Comparison of ENCODE assay signal across 17 cellular contexts in the genomic region with DNA sequence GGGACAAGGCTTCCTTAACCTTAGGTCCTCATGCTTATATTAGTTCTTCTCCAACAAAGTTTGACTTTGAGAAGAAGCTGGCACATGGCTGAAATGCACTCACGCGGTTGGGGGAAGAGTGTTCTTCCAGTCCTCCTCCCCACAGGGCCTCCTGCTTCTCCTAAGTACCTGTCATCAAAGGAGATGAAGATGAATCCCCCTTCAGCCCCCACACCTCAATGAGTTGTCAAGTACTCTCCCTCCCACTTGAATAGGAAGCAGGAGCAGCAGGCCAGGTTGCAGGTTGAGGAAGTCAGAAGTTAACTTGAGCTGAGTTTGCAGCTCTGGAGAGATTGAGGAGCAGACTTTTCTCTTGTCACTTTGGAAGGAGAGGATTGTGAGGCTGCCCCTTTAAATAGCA. TPM values are rescaled to one million over a fixed set of nuclear protein-coding genes. Genes with fewer than 3 reads are reported as not detected.
DNase-seq lines count a peak whose midpoint lies in the region; ATAC-seq lines count a peak whose summit lies in the region.
"Had no signal": no experiment of that assay in that cellular context is flagged by ENCODE, and none has a peak within 500 bp of the region (broad histone marks: within the 10 kb centered on the region; RNA-seq: fewer than 3 reads in every experiment).

No MANE protein-coding gene starts in this region.

- H3K27me3 Mint-ChIP-seq in activated naive CD8-positive, alpha-beta T cell, result no peaks in the 10 kb centered on the region
- H3K27me3 Mint-ChIP-seq in activated naive CD8-positive, alpha-beta T cell treated with anti-CD3 and anti-CD28 coated beads for 36 hours, result peaks cover 16% of the 10 kb centered on the region
- H3K27me3 Mint-ChIP-seq in T-helper 17 cell (peaks cover 16% of the 10 kb centered on the region), memory B cell (peaks cover 4% of the 10 kb centered on the region)
- peaks cover 6% of the 10 kb centered on the region for H3K27me3 Mint-ChIP-seq in activated T-cell treated with anti-CD3 and anti-CD28 coated beads, Interleukin-2, amount 50 U/mL, for 24 hours

- no peaks in the 10 kb centered on the region for H3K9me3 Mint-ChIP-seq in activated naive CD8-positive, alpha-beta T cell (ENCODE audit: low read depth)
- H3K9me3 Mint-ChIP-seq in activated naive CD8-positive, alpha-beta T cell treated with anti-CD3 and anti-CD28 coated beads for 36 hours, result no peaks in the 10 kb centered on the region
- H3K9me3 Mint-ChIP-seq in memory B cell, result no peaks in the 10 kb centered on the region
- H3K9me3 Mint-ChIP-seq in activated T-cell treated with anti-CD3 and anti-CD28 coated beads, Interleukin-2, amount 50 U/mL, for 24 hours, result no peaks in the 10 kb centered on the region
- H3K9me3 Mint-ChIP-seq: H9 had no signal

- H3K9me3 ChIP-seq in T-helper 17 cell (ENCODE audit: control insufficient read depth, low read length, poor library complexity, severe bottlenecking), result no peaks in the 10 kb centered on the region
- H3K9me3 ChIP-seq: A549 had no signal

- H3K27ac Mint-ChIP-seq in activated naive CD8-positive, alpha-beta T cell, result peak overlapping the region; percentile 64
- H3K27ac Mint-ChIP-seq in activated naive CD8-positive, alpha-beta T cell treated with anti-CD3 and anti-CD28 coated beads for 36 hours, result no peak overlapping the region
- H3K27ac Mint-ChIP-seq in T-helper 17 cell, result peak overlapping the region; percentile 54
- peak overlapping the region; percentile 87 for H3K27ac Mint-ChIP-seq in memory B cell
- H3K27ac Mint-ChIP-seq in activated T-cell treated with anti-CD3 and anti-CD28 coated beads, Interleukin-2, amount 50 U/mL, for 24 hours, result no peak overlapping the region
- H3K27ac Mint-ChIP-seq: H9 had no signal

- H3K4me1 Mint-ChIP-seq in activated naive CD8-positive, alpha-beta T cell (ENCODE audit: low read depth), result peaks cover 26% of the 10 kb centered on the region
- H3K4me1 Mint-ChIP-seq in activated naive CD8-positive, alpha-beta T cell treated with anti-CD3 and anti-CD28 coated beads for 36 hours, result peaks cover 39% of the 10 kb centered on the region
- peaks cover 25% of the 10 kb centered on the region for H3K4me1 Mint-ChIP-seq in T-helper 17 cell
- peaks cover 19% of the 10 kb centered on the region for H3K4me1 Mint-ChIP-seq in memory B cell
- peaks cover 47% of the 10 kb centered on the region for H3K4me1 Mint-ChIP-seq in activated T-cell treated with anti-CD3 and anti-CD28 coated beads, Interleukin-2, amount 50 U/mL, for 24 hours (ENCODE audit: low read depth)

- H3K4me3 Mint-ChIP-seq in activated naive CD8-positive, alpha-beta T cell, result no peak overlapping the region
- H3K4me3 Mint-ChIP-seq in activated naive CD8-positive, alpha-beta T cell treated with anti-CD3 and anti-CD28 coated beads for 36 hours, result no peak overlapping the region
- H3K4me3 Mint-ChIP-seq in T-helper 17 cell (no peak overlapping the region), memory B cell (no peak overlapping the region)
- no peak overlapping the region for H3K4me3 Mint-ChIP-seq in activated T-cell treated with anti-CD3 and anti-CD28 coated beads, Interleukin-2, amount 50 U/mL, for 24 hours
- H3K4me3 Mint-ChIP-seq: CD14-positive monocyte had no signal

- DNase-seq in activated naive CD8-positive, alpha-beta T cell treated with anti-CD3 and anti-CD28 coated beads for 36 hours, result no peak
- DNase-seq in T-helper 17 cell, result no peak
- no peak for DNase-seq in memory B cell (ENCODE audit: low spot score in 2 of 2)
- DNase-seq in central memory CD4-positive, alpha-beta T cell, result no peak
- DNase-seq in SW 1271 (lab: John Stamatoyannopoulos, UW), result no peak
- no peak for DNase-seq in activated T-cell treated with anti-CD3 and anti-CD28 coated beads, Interleukin-2, amount 50 U/mL, for 24 hours
- DNase-seq: Calu3, DMS53, H9, NCI-H1092, NCI-H146, NCI-H524 treated with DMSO at 0.1 percent for 48 hours had no signal

- ATAC-seq in T-helper 17 cell (no peak), memory B cell (ENCODE audit: low read depth) (no peak)
- ATAC-seq: A549 had no signal

- H3K36me3 Mint-ChIP-seq in activated naive CD8-positive, alpha-beta T cell, result no peaks in the 10 kb centered on the region
- peaks cover 11% of the 10 kb centered on the region for H3K36me3 Mint-ChIP-seq in activated naive CD8-positive, alpha-beta T cell treated with anti-CD3 and anti-CD28 coated beads for 36 hours
- peaks cover 9% of the 10 kb centered on the region for H3K36me3 Mint-ChIP-seq in T-helper 17 cell (ENCODE audit: low read depth)
- peaks cover 19% of the 10 kb centered on the region for H3K36me3 Mint-ChIP-seq in memory B cell
- H3K36me3 Mint-ChIP-seq in activated T-cell treated with anti-CD3 and anti-CD28 coated beads, Interleukin-2, amount 50 U/mL, for 24 hours (ENCODE audit: low read depth), result peaks cover 37% of the 10 kb centered on the region

RNA-seq across cellular contexts. Expression of gene PDE1B, which starts 2.9 kb away (rescaled TPM):
- total RNA-seq in activated naive CD8-positive, alpha-beta T cell treated with anti-CD3 and anti-CD28 coated beads for 36 hours, result 10 to 100 TPM in 1 of 2 experiments, 1 to 10 TPM in 1; 9.6 to 10.7 TPM
- 10 to 100 TPM; 11.6 to 12.5 TPM for total RNA-seq in T-helper 17 cell
- total RNA-seq: Calu3, HT-29, MCF 10A had no signal

RNA-seq across cellular contexts. Expression of gene PPP1R1A, which starts 41.9 kb away (rescaled TPM):
- total RNA-seq in activated naive CD8-positive, alpha-beta T cell treated with anti-CD3 and anti-CD28 coated beads for 36 hours, result not detected
- not detected for total RNA-seq in T-helper 17 cell
- total RNA-seq: HT-29, MCF 10A had no signal

RNA-seq across cellular contexts. Expression of gene NCKAP1L, which starts 49.0 kb away (rescaled TPM):
- 10 to 100 TPM; 72.6 to 73.1 TPM for total RNA-seq in activated naive CD8-positive, alpha-beta T cell treated with anti-CD3 and anti-CD28 coated beads for 36 hours
- total RNA-seq in T-helper 17 cell, result 100 to 1,000 TPM; 127 to 136 TPM
- total RNA-seq: Calu3, H9, HT-29, MCF 10A had no signal

Comparison
In these comparisons a context has a peak if more than half of its experiments do, and no peak if none do; other contexts are left out.
1. H3K27ac Mint-ChIP-seq: peak in activated naive CD8-positive, alpha-beta T cell (single experiment), T-helper 17 cell (single experiment) and memory B cell (single experiment); none in activated naive CD8-positive, alpha-beta T cell treated with anti-CD3 and anti-CD28 coated beads for 36 hours (single experiment) and activated T-cell treated with anti-CD3 and anti-CD28 coated beads, Interleukin-2, amount 50 U/mL, for 24 hours (single experiment).